ENCODE assay signal across 7 cellular contexts in genomic region chr15:30470594-30471365, GRCh38. TPM values are rescaled to one million over a fixed set of nuclear protein-coding genes. Genes with fewer than 3 reads are reported as not detected.
A peak's percentile ranks its signal among the peaks of the same experiment; 100 is the strongest.
DNase-seq lines count a peak whose midpoint lies in the region; ATAC-seq and TF ChIP-seq lines count a peak whose summit lies in the region.
"Not testable (repeated sequence)": the region's sequence is repeated elsewhere in the genome, so short reads cannot be mapped to it uniquely, and the experiment has no call there.

No MANE protein-coding gene starts in this region.

- H4K8ac ChIP-seq in IMR-90 (ENCODE audit: low read depth in 2 of 2, low read length in 2 of 2): not testable (repeated sequence)

- not testable (repeated sequence) for DNase-seq in IMR-90
- peak; percentile 78 for DNase-seq in activated CD8-positive, alpha-beta memory T cell treated with anti-CD3 and anti-CD28 coated beads for 24 hours
- peak; percentile 81 for DNase-seq in colonic mucosa
- DNase-seq in stimulated activated CD4-positive, alpha-beta T cell treated with anti-CD3 and anti-CD28 coated beads, Interleukin-4, amount 100 ng/mL, for 1 hour: peak; percentile 52

- peak; percentile 91 for ATAC-seq in GM19023 (IDR thresholded peaks at IDR 0.05; ENCODE audit: unreplicated experiment)
- peak; percentile 79 for ATAC-seq in HG02678 (IDR thresholded peaks at IDR 0.05; ENCODE audit: unreplicated experiment)
- ATAC-seq in IMR-90 (ENCODE audit: low read depth): peak; percentile 97

- H3K9ac ChIP-seq in IMR-90 (ENCODE audit: low read depth, low read length); colonic mucosa (ENCODE audit: low read depth in 2 of 2, low read length in 2 of 2): not testable (repeated sequence)

- H3K14ac ChIP-seq in IMR-90 (replicated peaks; ENCODE audit: low read depth, low read length): not testable (repeated sequence)

- not testable (repeated sequence) for H3K79me1 ChIP-seq in IMR-90 (ENCODE audit: low read depth in 1 of 2, low read length in 2 of 2)

- not testable (repeated sequence) for TF ChIP-seq POLR2A in IMR-90 (IDR thresholded peaks at IDR 0.05; ENCODE audit: low read depth, low read length)

- H3K23ac ChIP-seq in IMR-90 (ENCODE audit: low read depth, low read length): not testable (repeated sequence)

- not testable (repeated sequence) for H3K36me3 ChIP-seq in IMR-90 (ENCODE audit: control insufficient read depth, insufficient read depth, low read length); colonic mucosa; mesodermal cell (ENCODE audit: control insufficient read depth, insufficient read depth, low read length)

- H4K5ac ChIP-seq in IMR-90 (ENCODE audit: low read depth, low read length): not testable (repeated sequence)

- dilution Hi-C loops in IMR-90 (cut with HindIII; ENCODE audit: low sequenced_read_pairs, unreplicated experiment): not testable (repeated sequence)

- not testable (repeated sequence) for H4K91ac ChIP-seq in IMR-90 (ENCODE audit: insufficient read depth, low read depth, low read length)

- not testable (repeated sequence) for H2AK9ac ChIP-seq in IMR-90 (replicated peaks; ENCODE audit: low read depth, low read length, poor library complexity)

- H2BK5ac ChIP-seq in IMR-90 (ENCODE audit: low read depth, low read length, poor library complexity, severe bottlenecking): not testable (repeated sequence)

- H3K9me3 ChIP-seq in IMR-90 (ENCODE audit: control insufficient read depth, insufficient read depth, low read length); colonic mucosa; mesodermal cell (ENCODE audit: control insufficient read depth, low read length): not testable (repeated sequence)

- H3K56ac ChIP-seq in IMR-90 (ENCODE audit: extremely low read depth, insufficient read depth, low read length): not testable (repeated sequence)

- H3K4me2 ChIP-seq in IMR-90 (ENCODE audit: low read depth, low read length): not testable (repeated sequence)

- CTCF ChIA-PET in IMR-90 (lab: Yijun Ruan, JAX): not testable (repeated sequence)

- H2BK15ac ChIP-seq in IMR-90 (ENCODE audit: low read depth, low read length): not testable (repeated sequence)

- H3K18ac ChIP-seq in IMR-90 (ENCODE audit: low read depth, low read length): not testable (repeated sequence)

- not testable (repeated sequence) for BruUV-seq in IMR-90 (replicated peaks; lab: Mats Ljungman, UMichigan)

- not testable (repeated sequence) for H2BK20ac ChIP-seq in IMR-90 (ENCODE audit: low read depth, low read length)

- not testable (repeated sequence) for H3K4me1 ChIP-seq in IMR-90 (ENCODE audit: control insufficient read depth, insufficient read depth, low read length); colonic mucosa; mesodermal cell (ENCODE audit: control insufficient read depth, insufficient read depth, low read length, poor library complexity, severe bottlenecking)

- in situ Hi-C loops in IMR-90 (cut with MboI; ENCODE audit: low sequenced_read_pairs): not testable (repeated sequence)

- H2AK5ac ChIP-seq in IMR-90 (ENCODE audit: low read depth, low read length): not testable (repeated sequence)

- H3K4me3 ChIP-seq in IMR-90 (ENCODE audit: insufficient read depth, low read depth, low read length) (peak overlapping the region; percentile 34), colonic mucosa (peak overlapping the region; percentile 35), mesodermal cell (ENCODE audit: extremely low read depth, insufficient read depth, low read length, poor library complexity, severe bottlenecking) (peak overlapping the region; percentile 22)

- H2AFZ ChIP-seq in IMR-90 (replicated peaks; ENCODE audit: low read length, poor library complexity): not testable (repeated sequence)

- not testable (repeated sequence) for H2BK120ac ChIP-seq in IMR-90 (ENCODE audit: low read depth, low read length)

- H4K20me1 ChIP-seq in IMR-90 (ENCODE audit: insufficient read depth, low read length): not testable (repeated sequence)

- TF ChIP-seq CTCF in IMR-90 (conservative IDR thresholded peaks at IDR 0.05; ENCODE audit: low read depth, low read length); colonic mucosa (IDR thresholded peaks at IDR 0.05): not testable (repeated sequence)

- H3K4ac ChIP-seq in IMR-90 (ENCODE audit: low read depth, low read length): not testable (repeated sequence)

- WGBS in IMR-90 (ENCODE audit: extremely low coverage in 2 of 2, insufficient read length in 1 of 2), 2 experiments: no CpG with 5 or more reads among the region's 89 CpGs
- no CpG with 5 or more reads among the region's 89 CpGs for WGBS in mesodermal cell (ENCODE audit: insufficient coverage in 2 of 2), 2 experiments

- intact Hi-C loops in IMR-90 (cut with micrococcal nuclease); colonic mucosa (cut with DNase I): not testable (repeated sequence)

- POLR2A ChIA-PET in IMR-90 (lab: Charles Lee; ENCODE audit: unreplicated experiment): not testable (repeated sequence)

- H3K9me1 ChIP-seq in IMR-90 (ENCODE audit: insufficient read depth, low read length): not testable (repeated sequence)

- not testable (repeated sequence) for TF ChIP-seq RAD21 in IMR-90 (IDR thresholded peaks at IDR 0.05; ENCODE audit: low read length)

- H3K27me3 ChIP-seq in IMR-90 (ENCODE audit: control insufficient read depth, insufficient read depth, low read length); colonic mucosa: not testable (repeated sequence)

- not testable (repeated sequence) for H3K27ac ChIP-seq in IMR-90 (ENCODE audit: insufficient read depth, low read length); mesodermal cell (ENCODE audit: low read depth, low read length, severe bottlenecking)
- H3K27ac ChIP-seq in colonic mucosa: peak overlapping the region; percentile 60

RNA-seq across cellular contexts. Expression of gene GOLGA8R, which starts 56.7 kb away (rescaled TPM):
- total RNA-seq in IMR-90 (2012; rRNA removed) (0.72 and 1.1 TPM in 2 replicates), colonic mucosa (under 1 TPM; 0.54 to 0.90 TPM)
- polyA plus RNA-seq in IMR-90 (2012; rRNA removed): 0.46 and 1.4 TPM in 2 replicates
- polyA plus RNA-seq in IMR-90 (2012; cell fraction: cytosol; rRNA removed): 0.23 and 0.25 TPM in 2 replicates
- polyA plus RNA-seq in IMR-90 (2012; cell fraction: nucleus; rRNA removed; ENCODE audit: low replicate concordance): 4.5 and 16.0 TPM in 2 replicates
- polyA plus RNA-seq in mesodermal cell (2013, experiment 1 of 2): 0.33 TPM
- not detected for polyA plus RNA-seq in mesodermal cell (2013, experiment 2 of 2)
